Comparison of ENCODE assay signal across 1 cellular context in the genomic region with DNA sequence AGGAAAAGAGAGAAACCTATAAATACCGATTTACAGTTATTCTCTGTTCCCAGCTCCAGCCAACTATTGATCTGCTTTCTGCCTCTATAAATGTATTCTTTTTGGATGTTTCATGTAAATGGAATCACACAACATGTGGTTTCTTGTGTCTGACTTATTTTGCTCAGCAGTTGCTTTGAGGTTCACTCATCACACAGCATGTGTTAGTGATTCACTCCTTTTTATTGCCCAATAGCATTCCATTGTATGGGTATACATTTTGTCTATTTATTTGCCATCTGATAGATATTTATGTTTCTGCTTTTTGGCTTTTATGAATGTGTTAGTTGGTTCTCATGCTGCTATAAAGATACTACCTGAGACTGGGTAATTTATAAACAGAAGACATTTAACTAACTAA.
TF ChIP-seq lines count a peak whose summit lies in the region.

No MANE protein-coding gene starts in this region.

TF ChIP-seq in K562, 482 proteins besides CTCF, POLR2A, EP300 and RAD21:
- TF ChIP-seq CEBPB (tag; IDR thresholded peaks at IDR 0.05), result 0 out of 2 replicates have a peak, but pooled peaks have one; percentile 12
- no peak for TF ChIP-seq CEBPG (CRISPR knock-in tag; IDR thresholded peaks at IDR 0.05)
- peak in 1 of 2 experiments; percentile 34; a peak in 1 of 4 replicates for TF ChIP-seq CEBPG (tag; conservative IDR thresholded peaks at IDR 0.05 in 1 of 2, IDR thresholded peaks at IDR 0.05 in 1 of 2)
- TF ChIP-seq TBL1XR1 (IDR thresholded peaks at IDR 0.05; ENCODE audit: low read length in 2 of 2), result no peak
